26 cellular contexts compared by ENCODE assay signal in the genomic region with DNA sequence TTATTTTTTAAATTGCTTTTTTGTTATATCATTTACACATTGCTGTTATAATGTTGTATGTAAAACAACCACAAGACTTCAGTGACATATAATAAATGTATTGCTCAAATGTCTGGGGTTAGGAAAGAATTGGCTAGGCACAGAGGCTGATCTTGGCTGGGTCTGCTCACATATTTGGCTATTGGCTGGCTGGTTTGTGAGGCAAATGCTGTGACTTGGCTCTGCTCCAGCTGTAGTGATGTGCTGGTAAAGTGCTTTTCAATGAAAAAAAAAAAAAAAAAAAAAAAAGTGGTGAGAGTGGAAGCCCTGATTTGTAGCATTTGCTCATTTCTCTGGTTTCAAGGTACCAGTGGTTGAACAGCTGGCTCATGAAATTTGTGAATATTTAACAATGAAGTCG. TPM values are rescaled to one million over a fixed set of nuclear protein-coding genes. Genes with fewer than 3 reads are reported as not detected.
DNase-seq lines count a peak whose midpoint lies in the region; ATAC-seq and TF ChIP-seq lines count a peak whose summit lies in the region.
"Had no signal": no experiment of that assay in that cellular context is flagged by ENCODE, and none has a peak within 500 bp of the region (broad histone marks: within the 10 kb centered on the region; RNA-seq: fewer than 3 reads in every experiment).

No MANE protein-coding gene starts in this region.

- H3K9me3 ChIP-seq in left ventricle myocardium inferior (replicated peaks), result peaks cover 10% of the 10 kb centered on the region
- H3K9me3 ChIP-seq: esophagus squamous epithelium had no signal

- in situ Hi-C loops in G401 (cut with HindIII; ENCODE audit: low sequenced_read_pairs), result no loop called here
- in situ Hi-C loops in astrocyte of the cerebellum (cut with HindIII; ENCODE audit: low sequenced_read_pairs), result no loop called here

- intact Hi-C loops in left ventricle myocardium inferior (cut with micrococcal nuclease), result no loop called here
- intact Hi-C loops in left colon (cut with DNase I, micrococcal nuclease), result no loop called here

- no peaks in the 10 kb centered on the region for H3K36me3 ChIP-seq in left ventricle myocardium inferior
- H3K36me3 ChIP-seq: esophagus squamous epithelium had no signal

- H3K27me3 ChIP-seq in left ventricle myocardium inferior (ENCODE audit: low read depth), result no peaks in the 10 kb centered on the region
- H3K27me3 ChIP-seq: esophagus squamous epithelium had no signal

- H3K27ac ChIP-seq in left ventricle myocardium inferior (replicated peaks), result no peak overlapping the region
- H3K27ac ChIP-seq: esophagus squamous epithelium, PC-9 had no signal

- H3K4me3 ChIP-seq in astrocyte of the cerebellum (ENCODE audit: low read depth, low read length), result no peak overlapping the region
- H3K4me3 ChIP-seq in left ventricle myocardium inferior, result no peak overlapping the region
- H3K4me3 ChIP-seq: esophagus squamous epithelium, PC-9 had no signal

- DNase-seq in G401 (ENCODE audit: low spot score) (peak; percentile 66), NCI-H1092 treated with DMSO at 0.1 percent for 48 hours (lab: John Stamatoyannopoulos, UW) (peak; percentile 82), astrocyte of the cerebellum (ENCODE audit: low read depth) (peak; percentile 61), fibroblast of the conjunctiva (ENCODE audit: low read depth) (peak; percentile 51), left ventricle myocardium inferior (no peak), NCI-H2196 treated with DMSO at 0.1 percent for 48 hours (lab: John Stamatoyannopoulos, UW; ENCODE audit: unreplicated experiment) (no peak), 8988T (no peak), left colon (no peak)
- DNase-seq: activated CD4-positive, alpha-beta T cell treated with anti-CD3 and anti-CD28 coated beads for 48 hours; activated CD8-positive, alpha-beta memory T cell treated with anti-CD3 and anti-CD28 coated beads, Interleukin-2, amount 10 ng/mL, durations not matched to agents 7 days and 5 days; activated naive CD8-positive, alpha-beta T cell treated with anti-CD3 and anti-CD28 coated beads, Interleukin-2, amount 50 U/mL, for 24 hours; AML-193; cerebellar nuclear complex; effector memory CD8-positive, alpha-beta T cell; EL; esophagus squamous epithelium; MV-4-11; naive B cell; PC-9; SIG-M5; stimulated activated naive CD8-positive, alpha-beta T cell treated with anti-CD3 and anti-CD28 coated beads, Interleukin-15, Interleukin-2, amounts not matched to agents 100 U/mL and 50 U/mL, for 24 hours; T-helper 1 cell; trophoblast cell had no signal

- no peak for ATAC-seq in left colon
- ATAC-seq: activated CD8-positive, alpha-beta memory T cell treated with anti-CD3 and anti-CD28 coated beads, Interleukin-2, amount 10 ng/mL, durations not matched to agents 7 days and 5 days; activated naive CD8-positive, alpha-beta T cell treated with anti-CD3 and anti-CD28 coated beads, Interleukin-2, amount 50 U/mL, for 24 hours; effector memory CD8-positive, alpha-beta T cell; sciatic nerve; stimulated activated naive CD8-positive, alpha-beta T cell treated with anti-CD3 and anti-CD28 coated beads, Interleukin-15, Interleukin-2, amounts not matched to agents 100 U/mL and 50 U/mL, for 24 hours had no signal

- no peak for TF ChIP-seq CTCF in astrocyte of the cerebellum (IDR thresholded peaks at IDR 0.05; ENCODE audit: low read depth, low read length, missing control alignments)
- no peak for TF ChIP-seq CTCF in left ventricle myocardium inferior (IDR thresholded peaks at IDR 0.05; ENCODE audit: borderline replicate concordance)

- no peaks in the 10 kb centered on the region for H3K4me1 ChIP-seq in left ventricle myocardium inferior
- H3K4me1 ChIP-seq: esophagus squamous epithelium had no signal

RNA-seq across cellular contexts. Expression of a gene that starts 43.6 kb away (rescaled TPM):
- not detected in 2 replicates for total RNA-seq in G401 (2014; rRNA removed; shearing (Covaris generic))
- not detected for total RNA-seq in left ventricle myocardium inferior
- total RNA-seq in left colon, result not detected
- total RNA-seq: activated CD8-positive, alpha-beta memory T cell treated with anti-CD3 and anti-CD28 coated beads, Interleukin-2, amount 10 ng/mL, durations not matched to agents 7 days and 5 days; esophagus squamous epithelium; kidney epithelial cell; osteoblast; PC-9; sciatic nerve had no signal

Comparison
In these comparisons a context has a peak if more than half of its experiments do, and no peak if none do; other contexts are left out.
1. DNase-seq: peak in G401 (single experiment), NCI-H1092 treated with DMSO at 0.1 percent for 48 hours (single experiment), astrocyte of the cerebellum (single experiment) and fibroblast of the conjunctiva (single experiment); none in left ventricle myocardium inferior (single experiment), NCI-H2196 treated with DMSO at 0.1 percent for 48 hours (single experiment), 8988T (single experiment) and left colon (0 of 2).